22 cellular contexts compared by ENCODE assay signal in genomic region chr6:163192591-163192990, GRCh38.
"Had no signal": no experiment of that assay in that cellular context is flagged by ENCODE, and none has a peak within 500 bp of the region (broad histone marks: within the 10 kb centered on the region; RNA-seq: fewer than 3 reads in every experiment).

No MANE protein-coding gene starts in this region.

- H3K4me1 ChIP-seq: body of pancreas, left lung, spleen, uterus had no signal

- ATAC-seq: activated T-cell treated with anti-CD3 and anti-CD28 coated beads, Interleukin-2, amount 50 U/mL, for 4 hours; left lung; mucosa of descending colon; natural killer cell; right lobe of liver; T-cell had no signal

- DNase-seq: activated CD4-positive, alpha-beta memory T cell treated with anti-CD3 and anti-CD28 coated beads, Interleukin-2, amount 10 ng/mL, durations not matched to agents 7 days and 5 days; activated effector memory CD4-positive, alpha-beta T cell treated with Interleukin-2 at 50 U/mL for 16 hours; activated T-cell treated with anti-CD3 and anti-CD28 coated beads, Interleukin-2, amount 50 U/mL, for 4 hours; amniotic stem cell; body of pancreas; cerebellar nuclear complex; endodermal cell; islet precursor cell; left lung; mucosa of descending colon; natural killer cell; occipital lobe; right lobe of liver; spleen; T-cell; T1000; uterus had no signal

- H3K36me3 ChIP-seq: left lung, right lobe of liver, spleen, thoracic aorta, uterus had no signal

- H3K27ac ChIP-seq: body of pancreas, left lung, right lobe of liver, spleen, thoracic aorta, uterus, VCaP had no signal

- H3K36me3 Mint-ChIP-seq: activated naive CD8-positive, alpha-beta T cell; memory B cell; natural killer cell; T-cell had no signal

- H3K4me3 Mint-ChIP-seq: activated CD4-positive, alpha-beta memory T cell treated with anti-CD3 and anti-CD28 coated beads, Interleukin-2, amount 10 ng/mL, durations not matched to agents 7 days and 5 days; activated naive CD8-positive, alpha-beta T cell; activated T-cell treated with anti-CD3 and anti-CD28 coated beads, Interleukin-2, amount 50 U/mL, for 4 hours; endodermal cell; memory B cell; natural killer cell; stimulated activated naive CD8-positive, alpha-beta T cell treated with anti-CD3 and anti-CD28 coated beads, Interleukin-15, Interleukin-2, amounts not matched to agents 100 ng/mL and 50 ng/mL, for 24 hours; T-cell had no signal

- H3K4me3 ChIP-seq: body of pancreas, left lung, mucosa of descending colon, right lobe of liver, spleen, thoracic aorta, uterus had no signal

- H3K4me1 Mint-ChIP-seq: activated CD4-positive, alpha-beta memory T cell treated with anti-CD3 and anti-CD28 coated beads, Interleukin-2, amount 10 ng/mL, durations not matched to agents 7 days and 5 days; endodermal cell; natural killer cell; T-cell had no signal

- H3K27me3 Mint-ChIP-seq: activated CD4-positive, alpha-beta memory T cell treated with anti-CD3 and anti-CD28 coated beads, Interleukin-2, amount 10 ng/mL, durations not matched to agents 7 days and 5 days had no signal

- H3K27ac Mint-ChIP-seq: activated CD4-positive, alpha-beta memory T cell treated with anti-CD3 and anti-CD28 coated beads, Interleukin-2, amount 10 ng/mL, durations not matched to agents 7 days and 5 days; activated naive CD8-positive, alpha-beta T cell; endodermal cell; memory B cell; natural killer cell; stimulated activated naive CD8-positive, alpha-beta T cell treated with anti-CD3 and anti-CD28 coated beads, Interleukin-15, Interleukin-2, amounts not matched to agents 100 ng/mL and 50 ng/mL, for 24 hours; T-cell had no signal

- H3K27me3 ChIP-seq: body of pancreas, left lung, right lobe of liver, spleen, uterus had no signal

- H3K9me3 ChIP-seq: body of pancreas, left lung, mucosa of descending colon, right lobe of liver, spleen, thoracic aorta, uterus had no signal
